In genomic region chr16:83336630-83337029, GRCh38 we compare ENCODE assay signal across 15 cellular contexts.
DNase-seq lines count a peak whose midpoint lies in the region; ATAC-seq, FAIRE-seq and TF ChIP-seq lines count a peak whose summit lies in the region.
"Had no signal": no experiment of that assay in that cellular context is flagged by ENCODE, and none has a peak within 500 bp of the region (broad histone marks: within the 10 kb centered on the region; RNA-seq: fewer than 3 reads in every experiment).

No MANE protein-coding gene starts in this region.

- peaks cover 28% of the 10 kb centered on the region for H3K4me1 ChIP-seq in ACC112 (ENCODE audit: control insufficient read depth, insufficient read depth, low read length, unreplicated experiment)
- H3K4me1 ChIP-seq in effector memory CD4-positive, alpha-beta T cell (ENCODE audit: control insufficient read depth, insufficient read depth, low read length, poor library complexity, severe bottlenecking), result no peaks in the 10 kb centered on the region
- no peaks in the 10 kb centered on the region for H3K4me1 ChIP-seq in right lobe of liver
- peaks cover 5% of the 10 kb centered on the region for H3K4me1 ChIP-seq in endodermal cell (ENCODE audit: control insufficient read depth, insufficient read depth, low read length)
- H3K4me1 ChIP-seq: BLaER1 had no signal

- no peak overlapping the region for H3K27ac Mint-ChIP-seq in endodermal cell
- H3K27ac Mint-ChIP-seq: activated CD4-positive, alpha-beta memory T cell treated with anti-CD3 and anti-CD28 coated beads, Interleukin-2, amount 10 ng/mL, durations not matched to agents 7 days and 5 days had no signal

- TF ChIP-seq CTCF in fibroblast of pulmonary artery (IDR thresholded peaks at IDR 0.05; ENCODE audit: low read length, missing control alignments), result no peak
- no peak for TF ChIP-seq CTCF in right lobe of liver (IDR thresholded peaks at IDR 0.05)
- TF ChIP-seq CTCF in endodermal cell (conservative IDR thresholded peaks at IDR 0.05), result no peak

- H3K9me3 Mint-ChIP-seq in endodermal cell, result no peaks in the 10 kb centered on the region
- H3K9me3 Mint-ChIP-seq: activated CD4-positive, alpha-beta memory T cell treated with anti-CD3 and anti-CD28 coated beads, Interleukin-2, amount 10 ng/mL, durations not matched to agents 7 days and 5 days had no signal

- H3K36me3 ChIP-seq in ACC112 (ENCODE audit: insufficient read depth, low read length) (no peaks in the 10 kb centered on the region), right lobe of liver (no peaks in the 10 kb centered on the region), endodermal cell (ENCODE audit: control insufficient read depth, insufficient read depth, low read length) (no peaks in the 10 kb centered on the region)
- H3K36me3 ChIP-seq in effector memory CD4-positive, alpha-beta T cell (ENCODE audit: control insufficient read depth, insufficient read depth, low read length), result no peaks in the 10 kb centered on the region
- H3K36me3 ChIP-seq: BLaER1, neutrophil had no signal

- H3K27me3 ChIP-seq in ACC112 (ENCODE audit: insufficient read depth, low read length) (no peaks in the 10 kb centered on the region), right lobe of liver (no peaks in the 10 kb centered on the region), endodermal cell (ENCODE audit: control insufficient read depth, insufficient read depth, low read length, poor library complexity, severe bottlenecking) (no peaks in the 10 kb centered on the region)
- no peaks in the 10 kb centered on the region for H3K27me3 ChIP-seq in effector memory CD4-positive, alpha-beta T cell (replicated peaks; ENCODE audit: control insufficient read depth, insufficient read depth, low read length, poor library complexity, severe bottlenecking)
- H3K27me3 ChIP-seq: BLaER1, hepatocyte, neutrophil had no signal

- no peak overlapping the region for H2AFZ ChIP-seq in ACC112 (ENCODE audit: low read length, unreplicated experiment)
- H2AFZ ChIP-seq: hepatocyte had no signal

- H3K4me3 Mint-ChIP-seq in endodermal cell, result no peak overlapping the region
- H3K4me3 Mint-ChIP-seq: activated CD4-positive, alpha-beta memory T cell treated with anti-CD3 and anti-CD28 coated beads, Interleukin-2, amount 10 ng/mL, durations not matched to agents 7 days and 5 days had no signal

- FAIRE-seq in H54 (lab: Jason Lieb, UNC), result peak; percentile 43

- H3K4me1 Mint-ChIP-seq in endodermal cell, result peaks cover 9% of the 10 kb centered on the region
- H3K4me1 Mint-ChIP-seq: activated CD4-positive, alpha-beta memory T cell treated with anti-CD3 and anti-CD28 coated beads, Interleukin-2, amount 10 ng/mL, durations not matched to agents 7 days and 5 days had no signal

- peak; percentile 25 for DNase-seq in H54 (ENCODE audit: insufficient read length, low spot score)
- DNase-seq in fibroblast of pulmonary artery (ENCODE audit: low read depth), result peak; percentile 79
- DNase-seq in effector memory CD4-positive, alpha-beta T cell, result no peak
- no peak for DNase-seq in right lobe of liver
- no peak for DNase-seq in superior temporal gyrus (ENCODE audit: extremely low spot score)
- no peak for DNase-seq in endodermal cell
- DNase-seq: activated CD4-positive, alpha-beta memory T cell treated with anti-CD3 and anti-CD28 coated beads, Interleukin-2, amount 10 ng/mL, durations not matched to agents 7 days and 5 days; GDM1; KBM-7 had no signal

- H3K9ac ChIP-seq in endodermal cell (ENCODE audit: extremely low read depth, low read length, poor library complexity, severe bottlenecking), result no peak overlapping the region
- H3K9ac ChIP-seq: BLaER1 had no signal

- H3K79me2 ChIP-seq in ACC112 (ENCODE audit: control insufficient read depth, insufficient read depth, low read length, unreplicated experiment), result no peaks in the 10 kb centered on the region
- H3K79me2 ChIP-seq: hepatocyte had no signal

- peak overlapping the region; percentile 78 for H3K27ac ChIP-seq in ACC112 (ENCODE audit: low read depth, low read length)
- no peak overlapping the region for H3K27ac ChIP-seq in effector memory CD4-positive, alpha-beta T cell (ENCODE audit: insufficient read depth, low read length, poor library complexity, severe bottlenecking)
- no peak overlapping the region for H3K27ac ChIP-seq in right lobe of liver
- H3K27ac ChIP-seq in endodermal cell (ENCODE audit: low read depth, low read length), result no peak overlapping the region
- H3K27ac ChIP-seq: BLaER1, coronary artery, hepatocyte, neutrophil had no signal

- no peaks in the 10 kb centered on the region for H3K36me3 Mint-ChIP-seq in endodermal cell (ENCODE audit: low read depth)

- peak; percentile 72 for ATAC-seq in SK-N-SH treated with all-trans-retinoic acid at 6 μM for 48 hours
- no peak for ATAC-seq in right lobe of liver

- no peaks in the 10 kb centered on the region for H3K27me3 Mint-ChIP-seq in endodermal cell (ENCODE audit: insufficient read depth)
- H3K27me3 Mint-ChIP-seq: activated CD4-positive, alpha-beta memory T cell treated with anti-CD3 and anti-CD28 coated beads, Interleukin-2, amount 10 ng/mL, durations not matched to agents 7 days and 5 days had no signal

- intact Hi-C loops in right lobe of liver (cut with DNase I), result no loop called here

- 57% methylated on average over 2 of the region's 2 CpGs for WGBS in right lobe of liver (ENCODE audit: insufficient coverage, low coverage, low lambda C conversion rate, missing lambda C conversion rate)
- WGBS in endodermal cell (ENCODE audit: insufficient coverage in 1 of 2, insufficient read length in 1 of 2), 2 experiments, result 92 to 100% methylated on average over 2 of the region's 2 CpGs

- H3K4me3 ChIP-seq in ACC112 (ENCODE audit: low read depth, low read length), result no peak overlapping the region
- H3K4me3 ChIP-seq in fibroblast of pulmonary artery (replicated peaks; ENCODE audit: low read depth, low read length), result no peak overlapping the region
- H3K4me3 ChIP-seq in effector memory CD4-positive, alpha-beta T cell (ENCODE audit: insufficient read depth, low read depth, low read length, poor library complexity, severe bottlenecking), result no peak overlapping the region
- no peak overlapping the region for H3K4me3 ChIP-seq in right lobe of liver
- no peak overlapping the region for H3K4me3 ChIP-seq in endodermal cell (ENCODE audit: low read length)
- H3K4me3 ChIP-seq: BLaER1, coronary artery, hepatocyte had no signal

- no peaks in the 10 kb centered on the region for H3K9me3 ChIP-seq in effector memory CD4-positive, alpha-beta T cell (ENCODE audit: control insufficient read depth, low read length)
- H3K9me3 ChIP-seq in right lobe of liver, result no peaks in the 10 kb centered on the region
- H3K9me3 ChIP-seq in endodermal cell (ENCODE audit: control insufficient read depth, low read length), result no peaks in the 10 kb centered on the region
- H3K9me3 ChIP-seq: BLaER1, neutrophil had no signal

- TF ChIP-seq POLR2A in H54 (IDR thresholded peaks at IDR 0.05; ENCODE audit: low read depth, low read length) (no peak), right lobe of liver (IDR thresholded peaks at IDR 0.05) (no peak)

TF ChIP-seq in SK-N-SH treated with all-trans-retinoic acid at 6 μM for 48 hours, 23 proteins besides CTCF, POLR2A, EP300 and RAD21:
- TF ChIP-seq ZNF8 (CRISPR knock-in tag; IDR thresholded peaks at IDR 0.05), result no peak
- no peak for TF ChIP-seq ESRRG (CRISPR knock-in tag; IDR thresholded peaks at IDR 0.05)
- TF ChIP-seq ARNTL (CRISPR knock-in tag; IDR thresholded peaks at IDR 0.05; ENCODE audit: borderline replicate concordance, low read depth), result no peak
- no peak for TF ChIP-seq ZNF70 (CRISPR knock-in tag; IDR thresholded peaks at IDR 0.05)
- no peak for TF ChIP-seq RARB (CRISPR knock-in tag; IDR thresholded peaks at IDR 0.05)
- TF ChIP-seq ISL1 (CRISPR knock-in tag; IDR thresholded peaks at IDR 0.05), result no peak
- TF ChIP-seq PPARA (CRISPR knock-in tag; IDR thresholded peaks at IDR 0.05; ENCODE audit: borderline replicate concordance), result no peak
- no peak for TF ChIP-seq CREB5 (CRISPR knock-in tag; IDR thresholded peaks at IDR 0.05; ENCODE audit: low read depth)
- TF ChIP-seq BACH2 (CRISPR knock-in tag; IDR thresholded peaks at IDR 0.05; ENCODE audit: borderline replicate concordance), result no peak
- no peak for TF ChIP-seq TCF4 (CRISPR knock-in tag; IDR thresholded peaks at IDR 0.05; ENCODE audit: borderline replicate concordance)
- no peak for TF ChIP-seq TSHZ2 (CRISPR knock-in tag; IDR thresholded peaks at IDR 0.05)
- TF ChIP-seq ZFP3 (CRISPR knock-in tag; IDR thresholded peaks at IDR 0.05), result no peak
- TF ChIP-seq ZC3H10 (CRISPR knock-in tag; IDR thresholded peaks at IDR 0.05), result no peak
TF ChIP-seq in SK-N-SH treated with all-trans-retinoic acid at 6 μM for 48 hours: peak in this region for 0.

Comparison
In these comparisons a context has a peak if more than half of its experiments do, and no peak if none do; other contexts are left out.
1. DNase-seq: peak in H54 (single experiment) and fibroblast of pulmonary artery (single experiment); none in effector memory CD4-positive, alpha-beta T cell (0 of 3), right lobe of liver (0 of 3), superior temporal gyrus (single experiment) and endodermal cell (single experiment).